Comparison of ENCODE assay signal across 1 cellular context in genomic region chr13:93963266-93964131, GRCh38.
TF ChIP-seq lines count a peak whose summit lies in the region.

No MANE protein-coding gene starts in this region.

TF ChIP-seq in GM23338, 12 proteins besides CTCF, POLR2A, EP300 and RAD21 (continued from another document):
- TF ChIP-seq, protein P1, sequence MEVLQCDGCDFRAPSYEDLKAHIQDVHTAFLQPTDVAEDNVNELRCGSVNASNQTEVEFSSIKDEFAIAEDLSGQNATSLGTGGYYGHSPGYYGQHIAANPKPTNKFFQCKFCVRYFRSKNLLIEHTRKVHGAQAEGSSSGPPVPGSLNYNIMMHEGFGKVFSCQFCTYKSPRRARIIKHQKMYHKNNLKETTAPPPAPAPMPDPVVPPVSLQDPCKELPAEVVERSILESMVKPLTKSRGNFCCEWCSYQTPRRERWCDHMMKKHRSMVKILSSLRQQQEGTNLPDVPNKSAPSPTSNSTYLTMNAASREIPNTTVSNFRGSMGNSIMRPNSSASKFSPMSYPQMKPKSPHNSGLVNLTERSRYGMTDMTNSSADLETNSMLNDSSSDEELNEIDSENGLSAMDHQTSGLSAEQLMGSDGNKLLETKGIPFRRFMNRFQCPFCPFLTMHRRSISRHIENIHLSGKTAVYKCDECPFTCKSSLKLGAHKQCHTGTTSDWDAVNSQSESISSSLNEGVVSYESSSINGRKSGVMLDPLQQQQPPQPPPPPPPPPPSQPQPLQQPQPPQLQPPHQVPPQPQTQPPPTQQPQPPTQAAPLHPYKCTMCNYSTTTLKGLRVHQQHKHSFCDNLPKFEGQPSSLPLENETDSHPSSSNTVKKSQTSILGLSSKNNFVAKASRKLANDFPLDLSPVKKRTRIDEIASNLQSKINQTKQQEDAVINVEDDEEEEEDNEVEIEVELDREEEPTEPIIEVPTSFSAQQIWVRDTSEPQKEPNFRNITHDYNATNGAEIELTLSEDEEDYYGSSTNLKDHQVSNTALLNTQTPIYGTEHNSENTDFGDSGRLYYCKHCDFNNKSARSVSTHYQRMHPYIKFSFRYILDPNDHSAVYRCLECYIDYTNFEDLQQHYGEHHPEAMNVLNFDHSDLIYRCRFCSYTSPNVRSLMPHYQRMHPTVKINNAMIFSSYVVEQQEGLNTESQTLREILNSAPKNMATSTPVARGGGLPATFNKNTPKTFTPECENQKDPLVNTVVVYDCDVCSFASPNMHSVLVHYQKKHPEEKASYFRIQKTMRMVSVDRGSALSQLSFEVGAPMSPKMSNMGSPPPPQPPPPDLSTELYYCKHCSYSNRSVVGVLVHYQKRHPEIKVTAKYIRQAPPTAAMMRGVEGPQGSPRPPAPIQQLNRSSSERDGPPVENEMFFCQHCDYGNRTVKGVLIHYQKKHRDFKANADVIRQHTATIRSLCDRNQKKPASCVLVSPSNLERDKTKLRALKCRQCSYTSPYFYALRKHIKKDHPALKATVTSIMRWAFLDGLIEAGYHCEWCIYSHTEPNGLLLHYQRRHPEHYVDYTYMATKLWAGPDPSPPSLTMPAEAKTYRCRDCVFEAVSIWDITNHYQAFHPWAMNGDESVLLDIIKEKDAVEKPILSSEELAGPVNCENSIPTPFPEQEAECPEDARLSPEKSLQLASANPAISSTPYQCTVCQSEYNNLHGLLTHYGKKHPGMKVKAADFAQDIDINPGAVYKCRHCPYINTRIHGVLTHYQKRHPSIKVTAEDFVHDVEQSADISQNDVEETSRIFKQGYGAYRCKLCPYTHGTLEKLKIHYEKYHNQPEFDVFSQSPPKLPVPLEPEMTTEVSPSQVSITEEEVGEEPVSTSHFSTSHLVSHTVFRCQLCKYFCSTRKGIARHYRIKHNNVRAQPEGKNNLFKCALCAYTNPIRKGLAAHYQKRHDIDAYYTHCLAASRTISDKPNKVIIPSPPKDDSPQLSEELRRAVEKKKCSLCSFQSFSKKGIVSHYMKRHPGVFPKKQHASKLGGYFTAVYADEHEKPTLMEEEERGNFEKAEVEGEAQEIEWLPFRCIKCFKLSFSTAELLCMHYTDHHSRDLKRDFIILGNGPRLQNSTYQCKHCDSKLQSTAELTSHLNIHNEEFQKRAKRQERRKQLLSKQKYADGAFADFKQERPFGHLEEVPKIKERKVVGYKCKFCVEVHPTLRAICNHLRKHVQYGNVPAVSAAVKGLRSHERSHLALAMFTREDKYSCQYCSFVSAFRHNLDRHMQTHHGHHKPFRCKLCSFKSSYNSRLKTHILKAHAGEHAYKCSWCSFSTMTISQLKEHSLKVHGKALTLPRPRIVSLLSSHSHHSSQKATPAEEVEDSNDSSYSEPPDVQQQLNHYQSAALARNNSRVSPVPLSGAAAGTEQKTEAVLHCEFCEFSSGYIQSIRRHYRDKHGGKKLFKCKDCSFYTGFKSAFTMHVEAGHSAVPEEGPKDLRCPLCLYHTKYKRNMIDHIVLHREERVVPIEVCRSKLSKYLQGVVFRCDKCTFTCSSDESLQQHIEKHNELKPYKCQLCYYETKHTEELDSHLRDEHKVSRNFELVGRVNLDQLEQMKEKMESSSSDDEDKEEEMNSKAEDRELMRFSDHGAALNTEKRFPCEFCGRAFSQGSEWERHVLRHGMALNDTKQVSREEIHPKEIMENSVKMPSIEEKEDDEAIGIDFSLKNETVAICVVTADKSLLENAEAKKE (CRISPR knock-in tag; IDR thresholded peaks at IDR 0.05) = no peak
